1 cellular context compared by ENCODE assay signal in the genomic region with DNA sequence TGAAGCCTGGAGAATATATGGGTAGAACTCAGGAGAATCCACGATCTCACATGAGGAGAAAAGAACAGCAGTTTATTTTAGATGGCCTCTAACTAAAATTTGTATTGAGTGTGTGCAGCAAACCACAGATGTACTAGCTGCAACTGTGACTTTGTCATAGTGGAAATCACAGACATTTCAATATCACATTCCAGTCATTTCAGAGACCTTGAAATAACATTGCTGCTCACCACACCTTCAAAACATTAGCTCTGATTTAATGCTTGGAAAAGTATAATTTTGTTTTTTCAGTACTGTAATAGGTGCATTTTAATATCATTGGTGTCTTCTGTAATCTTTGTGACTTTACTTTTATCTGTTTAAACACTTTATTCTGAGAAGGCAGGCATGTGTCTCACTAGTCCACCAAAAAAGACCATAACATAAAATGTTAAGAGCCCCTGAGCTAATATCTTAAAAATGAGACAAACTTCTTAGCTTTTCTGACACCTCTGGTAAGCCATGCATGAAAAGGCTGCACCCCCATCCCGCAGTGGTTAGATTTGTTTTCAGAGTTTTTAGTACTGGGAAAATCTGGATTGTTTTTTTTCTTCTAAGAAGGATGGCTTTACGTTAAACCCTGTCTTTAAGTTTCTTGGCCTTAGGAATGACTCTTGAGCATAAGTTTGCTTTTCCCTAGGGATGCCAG.
TF ChIP-seq lines count a peak whose summit lies in the region.

No MANE protein-coding gene starts in this region.

TF ChIP-seq in IMR-90, 13 proteins besides CTCF, POLR2A, EP300 and RAD21 (continued from another document):
- TF ChIP-seq, protein P1, sequence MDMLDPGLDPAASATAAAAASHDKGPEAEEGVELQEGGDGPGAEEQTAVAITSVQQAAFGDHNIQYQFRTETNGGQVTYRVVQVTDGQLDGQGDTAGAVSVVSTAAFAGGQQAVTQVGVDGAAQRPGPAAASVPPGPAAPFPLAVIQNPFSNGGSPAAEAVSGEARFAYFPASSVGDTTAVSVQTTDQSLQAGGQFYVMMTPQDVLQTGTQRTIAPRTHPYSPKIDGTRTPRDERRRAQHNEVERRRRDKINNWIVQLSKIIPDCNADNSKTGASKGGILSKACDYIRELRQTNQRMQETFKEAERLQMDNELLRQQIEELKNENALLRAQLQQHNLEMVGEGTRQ (IDR thresholded peaks at IDR 0.05; ENCODE audit: low read depth, low read length), result no peak
- TF ChIP-seq RCOR1 (IDR thresholded peaks at IDR 0.05; ENCODE audit: insufficient replicate concordance, low read length), result no peak
- no peak for TF ChIP-seq BHLHE40 (IDR thresholded peaks at IDR 0.05; ENCODE audit: low read depth, low read length)
- TF ChIP-seq MAFK (IDR thresholded peaks at IDR 0.05; ENCODE audit: low read depth, low read length), result no peak
- TF ChIP-seq SMC3 (IDR thresholded peaks at IDR 0.05; ENCODE audit: low read depth, low read length), result no peak
- no peak for TF ChIP-seq ELK1 (IDR thresholded peaks at IDR 0.05; ENCODE audit: borderline replicate concordance, low read depth, low read length)
- no peak for TF ChIP-seq FOS (IDR thresholded peaks at IDR 0.05; ENCODE audit: low read depth, low read length)
- TF ChIP-seq RFX5 (IDR thresholded peaks at IDR 0.05; ENCODE audit: low read depth, low read length), result no peak
- TF ChIP-seq MXI1 (IDR thresholded peaks at IDR 0.05; ENCODE audit: borderline replicate concordance, low read depth, low read length), result no peak
